2 cellular contexts compared by ENCODE assay signal in genomic region chr4:79576480-79576803, GRCh38.
TF ChIP-seq lines count a peak whose summit lies in the region.

No MANE protein-coding gene starts in this region.

TF ChIP-seq in GM23338, 12 proteins besides CTCF, POLR2A, EP300 and RAD21:
- TF ChIP-seq ZNF462 (CRISPR knock-in tag; IDR thresholded peaks at IDR 0.05) = no peak
- no peak for TF ChIP-seq ZNF331 (CRISPR knock-in tag; IDR thresholded peaks at IDR 0.05; ENCODE audit: low read depth)
- no peak for TF ChIP-seq POLR2AphosphoS5 (IDR thresholded peaks at IDR 0.05; ENCODE audit: low read depth)
- TF ChIP-seq EZH2 (IDR thresholded peaks at IDR 0.05; ENCODE audit: low read depth, unreplicated experiment) = no peak
- TF ChIP-seq ZNF114 (CRISPR knock-in tag; IDR thresholded peaks at IDR 0.05) = no peak
- no peak for TF ChIP-seq JUNB (IDR thresholded peaks at IDR 0.05; ENCODE audit: unreplicated experiment)
- no peak for TF ChIP-seq STAT1 (IDR thresholded peaks at IDR 0.05; ENCODE audit: unreplicated experiment)
- TF ChIP-seq REST (IDR thresholded peaks at IDR 0.05; ENCODE audit: unreplicated experiment) = no peak
- TF ChIP-seq EZH2phosphoT487 (IDR thresholded peaks at IDR 0.05; ENCODE audit: unreplicated experiment) = no peak
- TF ChIP-seq NANOG (IDR thresholded peaks at IDR 0.05; ENCODE audit: borderline replicate concordance) = no peak
- TF ChIP-seq ETS1 (IDR thresholded peaks at IDR 0.05) = no peak
- no peak for TF ChIP-seq CREB1 (CRISPR knock-in tag; IDR thresholded peaks at IDR 0.05; ENCODE audit: low read depth)

TF ChIP-seq in GM12878, 131 proteins besides CTCF, POLR2A, EP300 and RAD21 (continued from another document):
- TF ChIP-seq SKIL (IDR thresholded peaks at IDR 0.05; ENCODE audit: low read depth, poor library complexity, severe bottlenecking) (no peak), ZSCAN29 (IDR thresholded peaks at IDR 0.05) (no peak), CHD4 (IDR thresholded peaks at IDR 0.05) (no peak), YY1 (IDR thresholded peaks at IDR 0.05; ENCODE audit: low read depth, low read length) (no peak), SMC3 (IDR thresholded peaks at IDR 0.05; ENCODE audit: borderline replicate concordance, low read length) (peak; percentile 49; the same call in 1 of the 2 replicates)
